Comparison of ENCODE assay signal across 8 cellular contexts in the genomic region with DNA sequence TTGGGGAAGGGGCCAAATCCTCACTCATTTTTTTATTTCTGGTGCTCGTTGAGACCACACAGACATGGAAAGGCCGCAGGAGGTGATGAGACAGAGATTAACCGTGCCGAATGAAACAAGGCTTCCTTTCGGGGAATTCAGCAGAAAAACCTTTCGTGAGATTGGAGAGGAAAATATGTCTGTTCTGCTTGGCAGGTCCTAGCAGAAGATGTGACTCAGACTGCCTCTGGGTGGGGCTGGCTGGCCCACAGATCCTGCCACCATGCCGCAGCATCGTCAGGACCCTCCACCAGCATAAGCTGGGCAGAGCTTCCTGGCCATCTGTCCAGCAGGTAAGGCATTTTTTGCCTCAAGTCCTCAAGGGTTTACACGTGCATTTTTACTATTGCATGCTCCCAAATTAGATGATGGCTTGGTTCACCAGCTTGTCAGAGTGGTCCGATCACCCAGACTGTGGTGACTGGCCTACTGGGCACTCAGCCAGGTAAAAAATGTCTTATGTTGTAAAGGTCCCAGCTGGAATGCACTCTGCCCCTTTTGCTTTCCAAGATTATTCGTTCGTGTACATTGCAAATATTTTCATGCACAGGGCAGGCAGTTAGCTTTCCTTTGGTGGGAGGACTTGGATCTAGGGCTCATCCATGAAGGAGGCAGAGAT. TPM values are rescaled to one million over a fixed set of nuclear protein-coding genes. Genes with fewer than 3 reads are reported as not detected.
DNase-seq lines count a peak whose midpoint lies in the region; ATAC-seq lines count a peak whose summit lies in the region.

No MANE protein-coding gene starts in this region.

- H3K27me3 Mint-ChIP-seq in activated naive CD8-positive, alpha-beta T cell: no peaks in the 10 kb centered on the region

- peaks cover 45% of the 10 kb centered on the region for H3K4me1 Mint-ChIP-seq in activated naive CD8-positive, alpha-beta T cell (ENCODE audit: low read depth)

- no peaks in the 10 kb centered on the region for H3K9me3 Mint-ChIP-seq in activated naive CD8-positive, alpha-beta T cell (ENCODE audit: low read depth)

- no peaks in the 10 kb centered on the region; the same call in 1 of the 2 replicates for H3K36me3 ChIP-seq in iPS DF 6.9 (ENCODE audit: control insufficient read depth, insufficient read depth, low read length)
- H3K36me3 ChIP-seq in skeletal muscle tissue (ENCODE audit: control insufficient read depth in 3 of 3, insufficient read depth in 3 of 3, low read length in 3 of 3): peaks cover 3 to 12% (median 7%) of the 10 kb centered on the region in 3 donors

- H3K9ac ChIP-seq in skeletal muscle tissue (ENCODE audit: low read depth in 1 of 3, low read length in 3 of 3): peak overlapping the region; percentile 89 to 92 (median 91)

- peak overlapping the region; percentile 100 for H3K27ac Mint-ChIP-seq in activated naive CD8-positive, alpha-beta T cell

- H3K4me1 ChIP-seq in iPS DF 6.9 (ENCODE audit: control insufficient read depth, insufficient read depth, low read length) (peaks cover 3% of the 10 kb centered on the region), skeletal muscle tissue (ENCODE audit: control insufficient read depth in 3 of 3, insufficient read depth in 3 of 3, low read length in 3 of 3) (peaks cover 25 to 34% (median 27%) of the 10 kb centered on the region in 3 donors)

- DNase-seq in RPMI8226: peak; percentile 68
- DNase-seq in iPS DF 6.9 (ENCODE audit: low read depth, low spot score): no peak

- no CpG with 5 or more reads among the region's 12 CpGs for WGBS in iPS DF 6.9 (ENCODE audit: insufficient coverage, insufficient read length)

- peaks cover 19% of the 10 kb centered on the region for H3K36me3 Mint-ChIP-seq in activated naive CD8-positive, alpha-beta T cell

- H3K27me3 ChIP-seq in iPS DF 6.9 (ENCODE audit: control insufficient read depth, insufficient read depth, low read length) (no peaks in the 10 kb centered on the region), skeletal muscle tissue (ENCODE audit: control insufficient read depth in 3 of 3, insufficient read depth in 3 of 3, low read length in 3 of 3) (no peaks in the 10 kb centered on the region)

- H3K27ac ChIP-seq in iPS DF 6.9 (ENCODE audit: low read length) (no peak overlapping the region), skeletal muscle tissue (ENCODE audit: low read depth, low read length) (peak overlapping the region; percentile 97)

- H3K9me3 ChIP-seq in iPS DF 6.9 (ENCODE audit: control insufficient read depth, insufficient read depth, low read length): no peaks in the 10 kb centered on the region
- no peaks in the 10 kb centered on the region for H3K9me3 ChIP-seq in skeletal muscle tissue (ENCODE audit: control insufficient read depth in 3 of 3, low read length in 3 of 3)

- ATAC-seq in HG02678 (IDR thresholded peaks at IDR 0.05; ENCODE audit: unreplicated experiment): peak; percentile 30
- ATAC-seq in GM18519 (IDR thresholded peaks at IDR 0.05; ENCODE audit: low FRiP score, unreplicated experiment): no peak
- ATAC-seq in HG02840 (IDR thresholded peaks at IDR 0.05; ENCODE audit: low FRiP score, unreplicated experiment): no peak

- H3K4me3 ChIP-seq in GM08714 (ENCODE audit: low read length) (peak overlapping the region; percentile 70), iPS DF 6.9 (ENCODE audit: low read length) (peak overlapping the region; percentile 2; the same call in 1 of the 2 replicates), skeletal muscle tissue (ENCODE audit: low read length in 3 of 3) (peak overlapping the region; percentile 86 to 89 (median 87))

- peak overlapping the region; percentile 98 for H3K4me3 Mint-ChIP-seq in activated naive CD8-positive, alpha-beta T cell

RNA-seq across cellular contexts. Expression of a gene that starts 1.5 kb away (rescaled TPM):
- 7.8 TPM for total RNA-seq in skeletal muscle tissue

RNA-seq across cellular contexts. Expression of a gene that starts 30.0 kb away (rescaled TPM):
- 127 TPM for total RNA-seq in skeletal muscle tissue

RNA-seq across cellular contexts. Expression of a gene that starts 32.3 kb away (rescaled TPM):
- total RNA-seq in skeletal muscle tissue: 11.5 TPM

RNA-seq across cellular contexts. Expression of a gene that starts 39.6 kb away (rescaled TPM):
- total RNA-seq in skeletal muscle tissue: 105 TPM

RNA-seq across cellular contexts. Expression of a gene that starts 41.5 kb away (rescaled TPM):
- total RNA-seq in skeletal muscle tissue: 23.5 TPM

Comparison
In these comparisons a context has a peak if more than half of its experiments do, and no peak if none do; other contexts are left out.
1. H3K4me3 ChIP-seq: peak in every context shown above with its lines; median percentile 87 in skeletal muscle tissue; 70 in GM08714; 2 in iPS DF 6.9.